4 cellular contexts compared by ENCODE assay signal in the genomic region with DNA sequence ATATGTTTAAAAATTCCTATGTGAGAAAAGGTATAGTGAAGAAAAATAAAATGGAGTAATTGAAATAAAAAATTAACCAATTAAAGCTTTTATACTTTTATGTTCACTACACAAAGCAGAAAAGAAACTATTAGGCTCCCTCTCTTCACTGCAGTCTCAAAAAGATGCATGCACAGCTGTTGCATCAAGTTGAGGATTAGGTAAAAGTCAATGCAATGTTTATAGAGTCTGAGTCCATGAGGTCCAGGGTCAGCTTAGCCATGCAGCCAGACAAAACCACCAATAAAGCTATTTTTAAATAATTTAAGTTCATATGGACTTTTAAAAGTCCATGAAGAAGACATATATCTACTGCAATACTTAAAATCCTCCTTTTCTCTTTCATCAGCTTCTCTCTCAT.
"Had no signal": no experiment of that assay in that cellular context is flagged by ENCODE, and none has a peak within 500 bp of the region (broad histone marks: within the 10 kb centered on the region; RNA-seq: fewer than 3 reads in every experiment).

No MANE protein-coding gene starts in this region.

- H3K36me3 Mint-ChIP-seq: IgD-negative memory B cell had no signal

- DNase-seq: H9, HCEC 1CT had no signal

- H3K4me3 Mint-ChIP-seq: GM23338, H9, IgD-negative memory B cell had no signal

- H3K4me2 ChIP-seq: GM23338 had no signal

- H3K27ac Mint-ChIP-seq: GM23338, H9, IgD-negative memory B cell had no signal

- H3K9me3 Mint-ChIP-seq: GM23338, H9, IgD-negative memory B cell had no signal

- ATAC-seq: GM23338 had no signal

- H3K4me3 ChIP-seq: GM23338 had no signal

- H2AFZ ChIP-seq: GM23338 had no signal

- H3K4me1 Mint-ChIP-seq: IgD-negative memory B cell had no signal
